In the genomic region with DNA sequence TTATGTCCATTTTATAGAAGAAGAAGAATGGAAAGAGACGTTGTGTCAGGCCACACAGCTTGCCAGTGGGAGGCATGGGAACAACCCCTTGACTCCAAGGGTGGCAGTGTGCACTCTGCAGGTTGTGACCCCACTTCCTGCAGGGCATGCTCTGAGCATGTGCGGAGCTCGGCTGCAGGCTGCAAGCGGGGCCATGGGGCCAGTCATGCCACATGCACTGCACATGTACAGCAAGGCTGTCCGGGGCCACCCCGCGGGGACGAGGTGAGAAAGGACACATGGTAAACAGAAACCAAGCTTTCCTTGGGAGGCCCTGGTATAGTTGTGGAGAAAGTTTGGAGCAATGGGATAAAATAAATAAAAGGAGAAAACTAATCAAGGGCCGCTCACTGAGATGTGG, we compare ENCODE assay signal across 23 cellular contexts.
"Had no signal": no experiment of that assay in that cellular context is flagged by ENCODE, and none has a peak within 500 bp of the region (broad histone marks: within the 10 kb centered on the region; RNA-seq: fewer than 3 reads in every experiment).

No MANE protein-coding gene starts in this region.

- ATAC-seq: effector memory CD8-positive, alpha-beta T cell; WTC11 had no signal

- H3K9me3 ChIP-seq: colonic mucosa, esophagus muscularis mucosa, left ventricle myocardium inferior, sigmoid colon, testis, uterus had no signal

- H3K4me3 ChIP-seq: colonic mucosa, dorsolateral prefrontal cortex, esophagus muscularis mucosa, hepatocyte, left ventricle myocardium inferior, sigmoid colon, testis, uterus had no signal

- H3K4me3 Mint-ChIP-seq: activated CD4-positive, alpha-beta memory T cell treated with anti-CD3 and anti-CD28 coated beads for 36 hours; activated CD4-positive, alpha-beta T cell treated with anti-CD3 and anti-CD28 coated beads for 36 hours; activated naive CD8-positive, alpha-beta T cell treated with anti-CD3 and anti-CD28 coated beads for 36 hours; effector memory CD8-positive, alpha-beta T cell; natural killer cell treated with Interleukin-12 subunit alpha and Interleukin-12 subunit beta and Interleukin-15 and Interleukin-18, amount 100 ng/mL, for 72 hours; WTC11 had no signal

- H3K27ac Mint-ChIP-seq: activated CD4-positive, alpha-beta memory T cell treated with anti-CD3 and anti-CD28 coated beads for 36 hours; activated naive CD8-positive, alpha-beta T cell treated with anti-CD3 and anti-CD28 coated beads for 36 hours; effector memory CD8-positive, alpha-beta T cell; natural killer cell treated with Interleukin-12 subunit alpha and Interleukin-12 subunit beta and Interleukin-15 and Interleukin-18, amount 100 ng/mL, for 72 hours; WTC11 had no signal

- DNase-seq: activated CD4-positive, alpha-beta memory T cell treated with anti-CD3 and anti-CD28 coated beads for 36 hours; activated naive CD8-positive, alpha-beta T cell treated with anti-CD3 and anti-CD28 coated beads for 36 hours; activated T-cell treated with anti-CD3 and anti-CD28 coated beads, Interleukin-2, amount 50 U/mL, for 1 hour; colonic mucosa; effector memory CD8-positive, alpha-beta T cell; glutamatergic neuron; immature natural killer cell; left ventricle myocardium inferior; mammary epithelial cell; sigmoid colon; stimulated activated CD4-positive, alpha-beta T cell treated with anti-CD3 and anti-CD28 coated beads, Interleukin-2, amount 100 ng/mL, for 48 hours; stimulated activated CD8-positive, alpha-beta memory T cell treated with anti-CD3 and anti-CD28 coated beads, Interleukin-4, amount 100 ng/mL, for 48 hours; T1000; testis; trophoblast cell; uterus had no signal

- H3K4me1 ChIP-seq: colonic mucosa, esophagus muscularis mucosa, left ventricle myocardium inferior, parathyroid adenoma, sigmoid colon, testis, uterus had no signal

- H3K9me3 Mint-ChIP-seq: effector memory CD8-positive, alpha-beta T cell; immature natural killer cell; natural killer cell treated with Interleukin-12 subunit alpha and Interleukin-12 subunit beta and Interleukin-15 and Interleukin-18, amount 100 ng/mL, for 72 hours; WTC11 had no signal

- H3K27me3 ChIP-seq: colonic mucosa, dorsolateral prefrontal cortex, esophagus muscularis mucosa, hepatocyte, sigmoid colon, testis, uterus had no signal

- H3K36me3 ChIP-seq: colonic mucosa, left ventricle myocardium inferior, sigmoid colon, uterus had no signal

- H3K27me3 Mint-ChIP-seq: activated CD4-positive, alpha-beta memory T cell treated with anti-CD3 and anti-CD28 coated beads for 36 hours; activated CD4-positive, alpha-beta T cell treated with anti-CD3 and anti-CD28 coated beads for 36 hours; activated naive CD8-positive, alpha-beta T cell treated with anti-CD3 and anti-CD28 coated beads for 36 hours; effector memory CD8-positive, alpha-beta T cell; natural killer cell treated with Interleukin-12 subunit alpha and Interleukin-12 subunit beta and Interleukin-15 and Interleukin-18, amount 100 ng/mL, for 72 hours had no signal
